Comparison of ENCODE assay signal across 15 cellular contexts in the genomic region with DNA sequence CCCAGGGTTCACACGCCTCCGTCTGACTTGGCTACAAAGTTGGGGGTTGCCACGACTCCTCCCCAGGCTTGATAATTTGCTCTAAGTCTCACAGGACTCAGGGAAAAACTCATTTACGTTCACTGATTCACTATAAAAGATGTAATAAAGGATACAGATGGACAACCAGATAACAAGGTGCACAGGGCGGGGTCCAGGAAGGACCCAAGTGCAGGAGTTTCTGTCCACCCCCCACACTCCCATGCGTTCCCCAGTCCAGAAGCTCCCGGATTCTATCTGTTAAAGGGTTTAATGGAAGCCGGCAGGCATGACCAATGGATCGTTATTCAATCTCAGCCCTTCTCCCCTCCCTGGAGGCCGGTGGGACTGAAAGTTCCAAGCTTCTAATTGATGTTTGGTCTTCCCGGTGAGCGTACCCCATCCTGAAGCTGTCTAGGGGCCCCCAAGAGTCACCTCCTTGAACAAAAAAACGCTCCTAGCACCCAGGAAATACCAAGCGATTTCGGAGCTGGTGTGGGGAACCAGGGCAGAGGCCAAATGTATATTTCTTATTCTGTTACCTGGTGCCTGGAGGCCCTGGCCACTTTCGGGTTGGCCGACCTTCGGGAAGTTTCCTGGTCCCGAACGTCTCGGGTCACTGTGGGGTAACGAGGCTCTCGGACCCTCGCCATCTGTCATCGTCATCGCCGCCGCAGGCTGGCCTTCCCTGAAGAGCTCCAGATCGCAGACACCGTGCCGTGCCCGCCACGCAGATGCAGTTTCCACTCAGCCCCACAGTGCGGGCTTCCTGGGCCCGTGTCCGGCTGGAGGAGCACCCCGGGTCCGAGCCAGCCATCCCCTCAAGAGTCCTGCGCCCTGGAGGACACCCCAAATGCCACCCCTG. TPM values are rescaled to one million over a fixed set of nuclear protein-coding genes. Genes with fewer than 3 reads are reported as not detected.
DNase-seq lines count a peak whose midpoint lies in the region; ATAC-seq, FAIRE-seq and TF ChIP-seq lines count a peak whose summit lies in the region.
"Had no signal": no experiment of that assay in that cellular context is flagged by ENCODE, and none has a peak within 500 bp of the region (broad histone marks: within the 10 kb centered on the region; RNA-seq: fewer than 3 reads in every experiment).

No MANE protein-coding gene starts in this region.

- H3K4me3 ChIP-seq in K562 (no peak overlapping the region), transverse colon (no peak overlapping the region)
- H3K4me3 ChIP-seq: cardiac muscle cell had no signal

- H3K4me1 Mint-ChIP-seq in progenitor cell of endocrine pancreas (ENCODE audit: low read depth) = no peaks in the 10 kb centered on the region

- no TSS peak for BruUV-seq in K562 (replicated peaks; lab: Mats Ljungman, UMichigan)

- peaks cover 3% of the 10 kb centered on the region for H3K9me1 ChIP-seq in K562 (ENCODE audit: control insufficient read depth, insufficient read depth, low read length)

- H2AFZ ChIP-seq in K562 (ENCODE audit: low read depth, low read length) = peak overlapping the region; percentile 66; the same call in 1 of the 2 replicates

- no peaks in the 10 kb centered on the region for H3K9me3 Mint-ChIP-seq in progenitor cell of endocrine pancreas (ENCODE audit: low read depth)
- H3K9me3 Mint-ChIP-seq: nephron progenitor cell had no signal

- in situ Hi-C loops in K562 (cut with MboI) (no loop called here), transverse colon (cut with MboI; ENCODE audit: low pct_ligation_motif_present in 1 of 4, low pct_unique_long_range_greater_than_20kb in 1 of 4, low sequenced_read_pairs in 3 of 4) (no loop called here)

- no peaks in the 10 kb centered on the region for H3K36me3 Mint-ChIP-seq in progenitor cell of endocrine pancreas (ENCODE audit: insufficient read depth)

- H3K4me3 Mint-ChIP-seq in progenitor cell of endocrine pancreas (ENCODE audit: low read depth) = no peak overlapping the region
- H3K4me3 Mint-ChIP-seq: nephron progenitor cell had no signal

- H3K27ac Mint-ChIP-seq in progenitor cell of endocrine pancreas = no peak overlapping the region
- H3K27ac Mint-ChIP-seq: nephron progenitor cell had no signal

- H3K4me1 ChIP-seq in K562 (replicated peaks in 1 of 2; ENCODE audit: control insufficient read depth in 2 of 2, insufficient read depth in 2 of 2, low read length in 2 of 2) (peaks cover 8 to 80% of the 10 kb centered on the region in 2 experiments), transverse colon (peaks cover 0 to 5% (median 0%) of the 10 kb centered on the region in 4 donors)

- no peak for TF ChIP-seq RAD21 in K562 (CRISPR knock-in tag; conservative IDR thresholded peaks at IDR 0.05 in 1 of 2, IDR thresholded peaks at IDR 0.05 in 1 of 2)

- CTCF ChIA-PET in K562 (lab: Yijun Ruan, JAX; ENCODE audit: low intra/inter-chr PET ratio) = no interaction called here

- peak; percentile 2 for DNase-seq in activated gamma-delta T cell treated with Interleukin-2 at 50 U/mL for 16 hours
- no peak for DNase-seq in activated gamma-delta T cell (lab: John Stamatoyannopoulos, UW)
- DNase-seq in K562 (ENCODE audit: extremely low read depth in 1 of 4, low spot score in 3 of 4) = peak in 1 of 4 experiments; percentile 39
- peak; percentile 88 for DNase-seq in mesenteric fat pad (ENCODE audit: low spot score)
- DNase-seq in transverse colon = peak; percentile 4
- no peak for DNase-seq in mucosa of gallbladder (ENCODE audit: low spot score)
- DNase-seq in progenitor cell of endocrine pancreas (ENCODE audit: low spot score, unreplicated experiment) = no peak
- DNase-seq: ACHN, GOT3, NCI-H2029, NCI-H526, nephron progenitor cell, PC-3 had no signal

- TF ChIP-seq CTCF in K562 (IDR thresholded peaks at IDR 0.05 in 2 of 3, conservative IDR thresholded peaks at IDR 0.05 in 1 of 3; ENCODE audit: insufficient read depth in 2 of 3, low read depth in 1 of 3, low read length in 3 of 3) (no peak), transverse colon (IDR thresholded peaks at IDR 0.05) (no peak), progenitor cell of endocrine pancreas (IDR thresholded peaks at IDR 0.05; ENCODE audit: unreplicated experiment) (no peak)

- H3K79me2 ChIP-seq in K562 (ENCODE audit: control insufficient read depth, insufficient read depth, low read length) = no peaks in the 10 kb centered on the region

- H3K9me3 ChIP-seq in K562 (replicated peaks; ENCODE audit: control insufficient read depth, insufficient read depth, low read depth, low read length) = no peaks in the 10 kb centered on the region
- H3K9me3 ChIP-seq in transverse colon = no peaks in the 10 kb centered on the region

- TF ChIP-seq POLR2A in K562 (conservative IDR thresholded peaks at IDR 0.05) (no peak), transverse colon (IDR thresholded peaks at IDR 0.05) (no peak)

- 60% methylated on average over 34 of the region's 39 CpGs for WGBS in K562 (ENCODE audit: insufficient coverage, low coverage, missing lambda C conversion rate)
- 79 to 89% methylated on average over 11 to 39 of the region's 39 CpGs for WGBS in transverse colon (ENCODE audit: low coverage in 1 of 2), 2 donors

- H3K27ac ChIP-seq in K562 (ENCODE audit: extremely low read depth, low read depth, low read length) (no peak overlapping the region), transverse colon (no peak overlapping the region)
- H3K27ac ChIP-seq: cardiac muscle cell had no signal

- no peak for TF ChIP-seq EP300 in K562 (IDR thresholded peaks at IDR 0.05; ENCODE audit: low read length)
- no peak for TF ChIP-seq EP300 in transverse colon (IDR thresholded peaks at IDR 0.05; ENCODE audit: low read depth)

- H3K27me3 Mint-ChIP-seq in progenitor cell of endocrine pancreas = peaks cover 11% of the 10 kb centered on the region

- H3K4me2 ChIP-seq in K562 (ENCODE audit: insufficient read depth, low read length) = peak overlapping the region; percentile 36; the same call in 1 of the 2 replicates

- intact Hi-C loops in K562 (cut with micrococcal nuclease) (no loop called here), transverse colon (cut with DNase I; ENCODE audit: low total_unique reads) (no loop called here)

- FAIRE-seq in K562 (lab: Jason Lieb, UNC) = peak; percentile 19

- peak overlapping the region in 1 of 2 experiments; percentile 78; a peak in 2 of 4 replicates for H3K9ac ChIP-seq in K562 (ENCODE audit: insufficient read depth in 1 of 2, low read depth in 2 of 2, low read length in 2 of 2)

- H3K36me3 ChIP-seq in K562 (ENCODE audit: control insufficient read depth, insufficient read depth, low read length) (no peaks in the 10 kb centered on the region), transverse colon (no peaks in the 10 kb centered on the region)
- H3K36me3 ChIP-seq: cardiac muscle cell had no signal

- POLR2A ChIA-PET in K562 (lab: Yijun Ruan, JAX) = interaction anchor here (0.7 to 1.1 kb wide), 3 partner anchors 11 to 67 kb away, joined by 3 to 5 read pairs (median 3); partner anchors contain the start of gene METRNL

- H3K27me3 ChIP-seq in K562 (ENCODE audit: control insufficient read depth in 2 of 2, insufficient read depth in 2 of 2, low read length in 2 of 2) (peaks cover 8 to 29% of the 10 kb centered on the region in 2 experiments; a peak in 3 of 5 replicates), transverse colon (no peaks in the 10 kb centered on the region)
- H3K27me3 ChIP-seq: cardiac muscle cell had no signal

- no peaks in the 10 kb centered on the region; the same call in 1 of the 2 replicates for H4K20me1 ChIP-seq in K562 (replicated peaks; ENCODE audit: control insufficient read depth, insufficient read depth, low read length)

- ATAC-seq in K562 (peak; percentile 25; the same call in 1 of the 3 replicates), GM21360 (IDR thresholded peaks at IDR 0.05; ENCODE audit: unreplicated experiment) (no peak)

TF ChIP-seq in K562, 482 proteins besides CTCF, POLR2A, EP300 and RAD21 (continues in another document):
- TF ChIP-seq ZNF133 (CRISPR knock-in tag; IDR thresholded peaks at IDR 0.05) (no peak), YY1 (IDR thresholded peaks at IDR 0.05; ENCODE audit: borderline replicate concordance in 1 of 3, control insufficient read depth in 1 of 3, extremely low read depth in 1 of 3, insufficient read depth in 3 of 3, insufficient read length in 1 of 3, insufficient replicate concordance in 2 of 3, low read depth in 1 of 3, low read length in 2 of 3) (peak in 1 of 3 experiments; percentile 58), NR3C1 (CRISPR knock-in tag; IDR thresholded peaks at IDR 0.05) (no peak)
- TF ChIP-seq, protein P1, sequence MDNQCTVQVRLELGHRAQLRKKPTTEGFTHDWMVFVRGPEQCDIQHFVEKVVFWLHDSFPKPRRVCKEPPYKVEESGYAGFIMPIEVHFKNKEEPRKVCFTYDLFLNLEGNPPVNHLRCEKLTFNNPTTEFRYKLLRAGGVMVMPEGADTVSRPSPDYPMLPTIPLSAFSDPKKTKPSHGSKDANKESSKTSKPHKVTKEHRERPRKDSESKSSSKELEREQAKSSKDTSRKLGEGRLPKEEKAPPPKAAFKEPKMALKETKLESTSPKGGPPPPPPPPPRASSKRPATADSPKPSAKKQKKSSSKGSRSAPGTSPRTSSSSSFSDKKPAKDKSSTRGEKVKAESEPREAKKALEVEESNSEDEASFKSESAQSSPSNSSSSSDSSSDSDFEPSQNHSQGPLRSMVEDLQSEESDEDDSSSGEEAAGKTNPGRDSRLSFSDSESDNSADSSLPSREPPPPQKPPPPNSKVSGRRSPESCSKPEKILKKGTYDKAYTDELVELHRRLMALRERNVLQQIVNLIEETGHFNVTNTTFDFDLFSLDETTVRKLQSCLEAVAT (IDR thresholded peaks at IDR 0.05) = peak in 1 of 2 experiments; percentile 98; a peak in 2 of 4 replicates

RNA-seq across cellular contexts. Expression of gene METRNL, which starts 13.5 kb away (rescaled TPM):
- 12.2 and 22.8 TPM in 2 replicates for total RNA-seq in K562 (2011; cell fraction: chromatin; rRNA removed; ENCODE audit: low replicate concordance)
- 23.4 and 25.7 TPM in 2 replicates for total RNA-seq in K562 (2011; cell fraction: nucleolus; rRNA removed)
- 12.5 and 12.8 TPM in 2 replicates for total RNA-seq in K562 (2011; cell fraction: nucleoplasm; rRNA removed)
- total RNA-seq in K562 (2014; rRNA removed) (28.2 and 34.9 TPM in 2 replicates), K562 (2014; rRNA removed; fragmentation: Illumina TruSeq; extraction: Trizol) (2.2 and 2.3 TPM in 2 replicates), K562 (2015; rRNA removed; fragmentation: Illumina TruSeq; extraction: Trizol) (10.7 and 14.2 TPM in 2 replicates), K562 (2021) (25.7 and 31.8 TPM in 2 replicates), mesenteric fat pad (151 TPM), transverse colon (100 to 1,000 TPM in 2 of 4 donors, 10 to 100 TPM in 2; 46.8 to 325 (median 112) TPM), mucosa of gallbladder (45.8 TPM), progenitor cell of endocrine pancreas (54.6 and 56.2 TPM in 2 replicates)
- polyA plus RNA-seq in K562 (2011; rRNA removed) (2.9 and 6.2 TPM in 2 replicates), K562 (2014; fragmentation: Illumina TruSeq; extraction: Trizol) (1.7 and 10.2 TPM in 2 replicates), K562 (2014; fragmentation: Nextera tagmentation; extraction: Ambion mirVana) (under 1 TPM; 0.17 to 0.18 TPM), K562 (2014; rRNA removed) (19.5 and 23.5 TPM in 2 replicates)
- polyA plus RNA-seq in K562 (2011; cell fraction: cytosol; rRNA removed) = 14.1 and 23.9 TPM in 2 replicates
- polyA plus RNA-seq in K562 (2011; cell fraction: nucleus; rRNA removed) = 8.7 and 14.9 TPM in 2 replicates
- polyA plus RNA-seq in K562 (2012) = 24.6 and 38.9 TPM in 2 replicates
- polyA minus RNA-seq in K562 (2011; rRNA and poly(A)+ RNA removed) = 1.9 and 2.0 TPM in 2 replicates
- polyA minus RNA-seq in K562 (2011; cell fraction: cytosol; rRNA and poly(A)+ RNA removed) = 19.5 and 23.5 TPM in 2 replicates
- polyA minus RNA-seq in K562 (2011; cell fraction: nucleus; rRNA and poly(A)+ RNA removed) = 6.1 and 6.4 TPM in 2 replicates

Comparison
In these comparisons a context has a peak if more than half of its experiments do, and no peak if none do; other contexts are left out.
1. DNase-seq: peak in activated gamma-delta T cell treated with Interleukin-2 at 50 U/mL for 16 hours (single experiment), mesenteric fat pad (single experiment) and transverse colon (single experiment); none in activated gamma-delta T cell (single experiment), mucosa of gallbladder (single experiment) and progenitor cell of endocrine pancreas (single experiment).